In the genomic region with DNA sequence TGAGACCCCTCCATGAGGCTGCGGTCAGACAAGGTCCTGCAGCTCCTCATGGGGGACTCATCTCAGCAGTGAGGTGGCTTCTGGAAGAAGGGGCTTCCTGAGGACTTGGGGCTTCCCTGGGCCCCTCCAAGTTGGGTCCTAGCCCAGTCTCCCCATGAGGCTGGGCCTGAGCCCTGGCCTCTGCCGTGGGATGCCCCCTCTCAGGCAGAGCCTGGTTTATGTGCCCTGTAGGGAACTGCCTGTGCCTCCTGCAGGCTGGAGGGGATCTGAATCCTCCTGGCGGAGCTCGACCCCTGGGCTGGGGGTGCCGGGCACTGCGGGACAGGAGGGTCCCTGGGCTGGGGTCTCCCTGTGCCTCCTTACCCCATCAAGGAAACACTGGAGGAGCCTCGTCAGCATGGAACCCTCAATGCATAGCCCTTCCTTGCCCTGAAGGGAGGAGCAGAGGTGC, we compare ENCODE assay signal across 20 cellular contexts. TPM values are rescaled to one million over a fixed set of nuclear protein-coding genes. Genes with fewer than 3 reads are reported as not detected.
DNase-seq lines count a peak whose midpoint lies in the region; ATAC-seq and TF ChIP-seq lines count a peak whose summit lies in the region.
"Had no signal": no experiment of that assay in that cellular context is flagged by ENCODE, and none has a peak within 500 bp of the region (broad histone marks: within the 10 kb centered on the region; RNA-seq: fewer than 3 reads in every experiment).

No MANE protein-coding gene starts in this region.

- H3K4me3 ChIP-seq in left ventricle myocardium inferior: no peak overlapping the region
- no peak overlapping the region for H3K4me3 ChIP-seq in heart right ventricle
- no peak overlapping the region for H3K4me3 ChIP-seq in coronary artery
- no peak overlapping the region for H3K4me3 ChIP-seq in upper lobe of right lung
- H3K4me3 ChIP-seq: A549, GM12878, K562 had no signal

- H3K36me3 ChIP-seq in left ventricle myocardium inferior (no peaks in the 10 kb centered on the region), heart right ventricle (no peaks in the 10 kb centered on the region), upper lobe of right lung (no peaks in the 10 kb centered on the region)

- H3K9me3 ChIP-seq in left ventricle myocardium inferior (replicated peaks): no peaks in the 10 kb centered on the region
- no peaks in the 10 kb centered on the region for H3K9me3 ChIP-seq in heart right ventricle
- no peaks in the 10 kb centered on the region for H3K9me3 ChIP-seq in upper lobe of right lung
- H3K9me3 ChIP-seq: A549 had no signal

- H3K27ac ChIP-seq in left ventricle myocardium inferior (replicated peaks): no peak overlapping the region
- H3K27ac ChIP-seq in heart right ventricle: no peak overlapping the region
- H3K27ac ChIP-seq in coronary artery: no peak overlapping the region
- no peak overlapping the region for H3K27ac ChIP-seq in upper lobe of right lung
- H3K27ac ChIP-seq: A549, C4-2B, HL-60 had no signal

- TF ChIP-seq CTCF in left ventricle myocardium inferior (IDR thresholded peaks at IDR 0.05; ENCODE audit: borderline replicate concordance) (no peak), heart right ventricle (IDR thresholded peaks at IDR 0.05) (no peak), coronary artery (IDR thresholded peaks at IDR 0.05) (no peak), upper lobe of right lung (IDR thresholded peaks at IDR 0.05) (no peak)

- ATAC-seq in heart right ventricle (no peak), upper lobe of right lung (no peak)
- ATAC-seq: A549, GM12878, HCT116, K562 had no signal

- H3K4me1 ChIP-seq in left ventricle myocardium inferior (no peaks in the 10 kb centered on the region), heart right ventricle (no peaks in the 10 kb centered on the region), upper lobe of right lung (no peaks in the 10 kb centered on the region)
- H3K4me1 ChIP-seq: A549 had no signal

- H3K27me3 ChIP-seq in left ventricle myocardium inferior (ENCODE audit: low read depth): no peaks in the 10 kb centered on the region
- H3K27me3 ChIP-seq in heart right ventricle: no peaks in the 10 kb centered on the region
- H3K27me3 ChIP-seq in upper lobe of right lung: no peaks in the 10 kb centered on the region

- peak; percentile 9 for DNase-seq in left ventricle myocardium inferior
- no peak for DNase-seq in heart right ventricle
- peak; percentile 40 for DNase-seq in coronary artery (ENCODE audit: low spot score)
- peak; percentile 75 for DNase-seq in mesenteric fat pad (ENCODE audit: low spot score)
- DNase-seq in upper lobe of right lung: peak; percentile 61
- no peak for DNase-seq in SK-N-DZ (ENCODE audit: low spot score)
- DNase-seq in NCI-H2196 treated with DMSO at 0.1 percent for 48 hours (lab: John Stamatoyannopoulos, UW; ENCODE audit: unreplicated experiment): no peak
- DNase-seq: GDM1; NCI-H1417; NCI-H187 treated with DMSO at 0.1 percent for 48 hours; NCI-H446; NCI-H69; NK-92 treated with Interleukin-12 subunit alpha and Interleukin-12 subunit beta, amount 100 ng/mL, for 24 hours; OCI-M1 had no signal

- 95 to 97% methylated on average over 7 of the region's 7 CpGs for WGBS in heart right ventricle, 2 donors

- intact Hi-C loops in left ventricle myocardium inferior (cut with micrococcal nuclease): no loop called here
- intact Hi-C loops in heart right ventricle (cut with DNase I): no loop called here
- intact Hi-C loops in upper lobe of right lung (cut with DNase I): no loop called here

RNA-seq across cellular contexts. Expression of a gene that starts 45.8 kb away (rescaled TPM):
- total RNA-seq in left ventricle myocardium inferior (not detected), heart right ventricle (not detected), mesenteric fat pad (not detected), upper lobe of right lung (not detected)
- not detected for polyA plus RNA-seq in heart right ventricle
- polyA plus RNA-seq in SK-N-DZ (2014; cell fraction: cytosol; rRNA removed): not detected in 2 replicates
- not detected in 2 replicates for polyA plus RNA-seq in SK-N-DZ (2014; cell fraction: nucleus; rRNA removed)
- total RNA-seq: K562 had no signal
- polyA plus RNA-seq: A549, K562 had no signal

Comparison
In these comparisons a context has a peak if more than half of its experiments do, and no peak if none do; other contexts are left out.
1. DNase-seq: peak in left ventricle myocardium inferior (single experiment), coronary artery (single experiment), mesenteric fat pad (single experiment) and upper lobe of right lung (single experiment); none in heart right ventricle (0 of 2), SK-N-DZ (single experiment) and NCI-H2196 treated with DMSO at 0.1 percent for 48 hours (single experiment).